1 cellular context compared by ENCODE assay signal in the genomic region with DNA sequence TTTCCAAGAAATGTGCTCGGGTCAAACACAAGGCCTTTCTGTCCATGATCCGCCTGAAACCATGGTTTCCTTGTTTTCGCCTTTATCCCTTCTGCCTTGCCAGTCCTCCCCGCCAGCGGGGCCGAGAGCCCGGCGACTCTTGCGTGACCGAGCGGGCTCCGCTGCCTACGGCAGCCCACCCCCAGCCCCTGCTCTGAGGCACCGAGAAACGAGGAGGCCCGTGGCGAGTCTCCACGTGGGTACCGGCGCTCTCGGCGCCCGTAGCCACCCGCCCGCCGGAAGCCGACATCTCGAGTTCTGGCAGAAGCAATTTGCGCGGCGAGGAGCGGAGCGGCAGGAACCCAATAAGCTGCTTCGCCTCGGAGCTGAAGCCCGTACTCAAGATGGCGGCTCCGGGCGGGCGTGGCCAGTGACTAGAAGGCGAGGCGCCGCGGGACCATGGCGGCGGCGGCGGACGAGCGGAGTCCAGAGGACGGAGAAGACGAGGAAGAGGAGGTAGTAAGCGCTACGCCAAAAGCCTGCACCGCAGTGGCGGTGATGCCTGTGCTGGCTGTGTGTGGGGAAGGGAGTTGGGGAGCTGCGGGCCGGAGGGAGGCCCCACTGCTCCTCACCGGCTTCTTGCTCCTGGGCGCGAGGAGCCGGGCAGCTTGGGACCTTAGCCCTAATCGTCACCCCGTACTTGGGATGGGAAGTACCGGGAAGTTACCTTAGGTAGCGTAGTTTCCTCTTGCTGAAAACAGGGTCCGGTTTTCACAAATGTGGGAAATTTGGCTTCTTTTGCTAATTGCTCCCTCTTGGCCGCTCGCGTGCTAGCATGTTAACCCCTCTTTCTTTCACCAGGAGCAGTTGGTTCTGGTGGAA.
TF ChIP-seq lines count a peak whose summit lies in the region.

A gene with protein sequence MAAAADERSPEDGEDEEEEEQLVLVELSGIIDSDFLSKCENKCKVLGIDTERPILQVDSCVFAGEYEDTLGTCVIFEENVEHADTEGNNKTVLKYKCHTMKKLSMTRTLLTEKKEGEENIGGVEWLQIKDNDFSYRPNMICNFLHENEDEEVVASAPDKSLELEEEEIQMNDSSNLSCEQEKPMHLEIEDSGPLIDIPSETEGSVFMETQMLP (plus strand): TSS at position 375 of the 861 bp plus-strand sequence. CDS start 64 bp downstream, at position 439.

TF ChIP-seq in GM23338, 12 proteins besides CTCF, POLR2A, EP300 and RAD21 (continued from another document):
- TF ChIP-seq, protein P1, sequence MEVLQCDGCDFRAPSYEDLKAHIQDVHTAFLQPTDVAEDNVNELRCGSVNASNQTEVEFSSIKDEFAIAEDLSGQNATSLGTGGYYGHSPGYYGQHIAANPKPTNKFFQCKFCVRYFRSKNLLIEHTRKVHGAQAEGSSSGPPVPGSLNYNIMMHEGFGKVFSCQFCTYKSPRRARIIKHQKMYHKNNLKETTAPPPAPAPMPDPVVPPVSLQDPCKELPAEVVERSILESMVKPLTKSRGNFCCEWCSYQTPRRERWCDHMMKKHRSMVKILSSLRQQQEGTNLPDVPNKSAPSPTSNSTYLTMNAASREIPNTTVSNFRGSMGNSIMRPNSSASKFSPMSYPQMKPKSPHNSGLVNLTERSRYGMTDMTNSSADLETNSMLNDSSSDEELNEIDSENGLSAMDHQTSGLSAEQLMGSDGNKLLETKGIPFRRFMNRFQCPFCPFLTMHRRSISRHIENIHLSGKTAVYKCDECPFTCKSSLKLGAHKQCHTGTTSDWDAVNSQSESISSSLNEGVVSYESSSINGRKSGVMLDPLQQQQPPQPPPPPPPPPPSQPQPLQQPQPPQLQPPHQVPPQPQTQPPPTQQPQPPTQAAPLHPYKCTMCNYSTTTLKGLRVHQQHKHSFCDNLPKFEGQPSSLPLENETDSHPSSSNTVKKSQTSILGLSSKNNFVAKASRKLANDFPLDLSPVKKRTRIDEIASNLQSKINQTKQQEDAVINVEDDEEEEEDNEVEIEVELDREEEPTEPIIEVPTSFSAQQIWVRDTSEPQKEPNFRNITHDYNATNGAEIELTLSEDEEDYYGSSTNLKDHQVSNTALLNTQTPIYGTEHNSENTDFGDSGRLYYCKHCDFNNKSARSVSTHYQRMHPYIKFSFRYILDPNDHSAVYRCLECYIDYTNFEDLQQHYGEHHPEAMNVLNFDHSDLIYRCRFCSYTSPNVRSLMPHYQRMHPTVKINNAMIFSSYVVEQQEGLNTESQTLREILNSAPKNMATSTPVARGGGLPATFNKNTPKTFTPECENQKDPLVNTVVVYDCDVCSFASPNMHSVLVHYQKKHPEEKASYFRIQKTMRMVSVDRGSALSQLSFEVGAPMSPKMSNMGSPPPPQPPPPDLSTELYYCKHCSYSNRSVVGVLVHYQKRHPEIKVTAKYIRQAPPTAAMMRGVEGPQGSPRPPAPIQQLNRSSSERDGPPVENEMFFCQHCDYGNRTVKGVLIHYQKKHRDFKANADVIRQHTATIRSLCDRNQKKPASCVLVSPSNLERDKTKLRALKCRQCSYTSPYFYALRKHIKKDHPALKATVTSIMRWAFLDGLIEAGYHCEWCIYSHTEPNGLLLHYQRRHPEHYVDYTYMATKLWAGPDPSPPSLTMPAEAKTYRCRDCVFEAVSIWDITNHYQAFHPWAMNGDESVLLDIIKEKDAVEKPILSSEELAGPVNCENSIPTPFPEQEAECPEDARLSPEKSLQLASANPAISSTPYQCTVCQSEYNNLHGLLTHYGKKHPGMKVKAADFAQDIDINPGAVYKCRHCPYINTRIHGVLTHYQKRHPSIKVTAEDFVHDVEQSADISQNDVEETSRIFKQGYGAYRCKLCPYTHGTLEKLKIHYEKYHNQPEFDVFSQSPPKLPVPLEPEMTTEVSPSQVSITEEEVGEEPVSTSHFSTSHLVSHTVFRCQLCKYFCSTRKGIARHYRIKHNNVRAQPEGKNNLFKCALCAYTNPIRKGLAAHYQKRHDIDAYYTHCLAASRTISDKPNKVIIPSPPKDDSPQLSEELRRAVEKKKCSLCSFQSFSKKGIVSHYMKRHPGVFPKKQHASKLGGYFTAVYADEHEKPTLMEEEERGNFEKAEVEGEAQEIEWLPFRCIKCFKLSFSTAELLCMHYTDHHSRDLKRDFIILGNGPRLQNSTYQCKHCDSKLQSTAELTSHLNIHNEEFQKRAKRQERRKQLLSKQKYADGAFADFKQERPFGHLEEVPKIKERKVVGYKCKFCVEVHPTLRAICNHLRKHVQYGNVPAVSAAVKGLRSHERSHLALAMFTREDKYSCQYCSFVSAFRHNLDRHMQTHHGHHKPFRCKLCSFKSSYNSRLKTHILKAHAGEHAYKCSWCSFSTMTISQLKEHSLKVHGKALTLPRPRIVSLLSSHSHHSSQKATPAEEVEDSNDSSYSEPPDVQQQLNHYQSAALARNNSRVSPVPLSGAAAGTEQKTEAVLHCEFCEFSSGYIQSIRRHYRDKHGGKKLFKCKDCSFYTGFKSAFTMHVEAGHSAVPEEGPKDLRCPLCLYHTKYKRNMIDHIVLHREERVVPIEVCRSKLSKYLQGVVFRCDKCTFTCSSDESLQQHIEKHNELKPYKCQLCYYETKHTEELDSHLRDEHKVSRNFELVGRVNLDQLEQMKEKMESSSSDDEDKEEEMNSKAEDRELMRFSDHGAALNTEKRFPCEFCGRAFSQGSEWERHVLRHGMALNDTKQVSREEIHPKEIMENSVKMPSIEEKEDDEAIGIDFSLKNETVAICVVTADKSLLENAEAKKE (CRISPR knock-in tag; IDR thresholded peaks at IDR 0.05) = no peak
- peak; percentile 6 for TF ChIP-seq REST (IDR thresholded peaks at IDR 0.05; ENCODE audit: unreplicated experiment)
- peak; percentile 61 for TF ChIP-seq CREB1 (CRISPR knock-in tag; IDR thresholded peaks at IDR 0.05; ENCODE audit: low read depth)
